Comparison of ENCODE assay signal across 1 cellular context in the genomic region with DNA sequence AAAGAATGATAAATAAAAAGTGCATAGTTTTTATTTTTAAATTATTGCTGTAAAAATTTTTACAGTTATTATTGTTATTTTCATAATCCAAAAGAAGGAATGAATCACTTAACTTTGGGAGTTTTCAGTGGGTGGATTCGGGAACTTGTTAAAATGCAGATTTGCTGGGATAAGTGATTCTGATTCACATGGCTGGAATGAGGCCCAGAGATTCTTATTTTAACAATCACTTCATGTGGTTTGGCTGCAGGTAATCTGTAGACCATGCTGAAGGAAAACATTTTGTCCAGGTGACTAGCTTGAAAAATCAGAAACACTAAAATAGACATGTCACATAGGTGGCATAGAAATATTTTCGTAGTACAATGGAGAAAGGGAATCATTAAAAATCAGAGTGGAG.
TF ChIP-seq lines count a peak whose summit lies in the region.

No MANE protein-coding gene starts in this region.

TF ChIP-seq in IMR-90, 13 proteins besides CTCF, POLR2A, EP300 and RAD21 (continued from another document):
- no peak for TF ChIP-seq MXI1 (IDR thresholded peaks at IDR 0.05; ENCODE audit: borderline replicate concordance, low read depth, low read length)
- TF ChIP-seq, protein P1, sequence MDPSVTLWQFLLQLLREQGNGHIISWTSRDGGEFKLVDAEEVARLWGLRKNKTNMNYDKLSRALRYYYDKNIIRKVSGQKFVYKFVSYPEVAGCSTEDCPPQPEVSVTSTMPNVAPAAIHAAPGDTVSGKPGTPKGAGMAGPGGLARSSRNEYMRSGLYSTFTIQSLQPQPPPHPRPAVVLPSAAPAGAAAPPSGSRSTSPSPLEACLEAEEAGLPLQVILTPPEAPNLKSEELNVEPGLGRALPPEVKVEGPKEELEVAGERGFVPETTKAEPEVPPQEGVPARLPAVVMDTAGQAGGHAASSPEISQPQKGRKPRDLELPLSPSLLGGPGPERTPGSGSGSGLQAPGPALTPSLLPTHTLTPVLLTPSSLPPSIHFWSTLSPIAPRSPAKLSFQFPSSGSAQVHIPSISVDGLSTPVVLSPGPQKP (IDR thresholded peaks at IDR 0.05; ENCODE audit: borderline replicate concordance, low read depth, low read length), result no peak
- TF ChIP-seq, protein P2, sequence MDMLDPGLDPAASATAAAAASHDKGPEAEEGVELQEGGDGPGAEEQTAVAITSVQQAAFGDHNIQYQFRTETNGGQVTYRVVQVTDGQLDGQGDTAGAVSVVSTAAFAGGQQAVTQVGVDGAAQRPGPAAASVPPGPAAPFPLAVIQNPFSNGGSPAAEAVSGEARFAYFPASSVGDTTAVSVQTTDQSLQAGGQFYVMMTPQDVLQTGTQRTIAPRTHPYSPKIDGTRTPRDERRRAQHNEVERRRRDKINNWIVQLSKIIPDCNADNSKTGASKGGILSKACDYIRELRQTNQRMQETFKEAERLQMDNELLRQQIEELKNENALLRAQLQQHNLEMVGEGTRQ (IDR thresholded peaks at IDR 0.05; ENCODE audit: low read depth, low read length), result no peak
